34 cellular contexts compared by ENCODE assay signal in genomic region chr7:140006600-140006999, GRCh38.
"Had no signal": no experiment of that assay in that cellular context is flagged by ENCODE, and none has a peak within 500 bp of the region (broad histone marks: within the 10 kb centered on the region; RNA-seq: fewer than 3 reads in every experiment).

No MANE protein-coding gene starts in this region.

- DNase-seq: activated B cell treated with CpG ODN at 0.5 μM for 24 hours; activated CD4-positive, alpha-beta T cell treated with anti-CD3 and anti-CD28 coated beads for 48 hours; activated CD4-positive, alpha-beta T cell treated with anti-CD3 and anti-CD28 coated beads, Interleukin-2, amount 50 U/mL, for 1 hour; activated CD4-positive, alpha-beta T cell treated with anti-CD3 and anti-CD28 coated beads, Interleukin-2, amount 50 U/mL, for 48 hours; activated CD8-positive, alpha-beta memory T cell treated with anti-CD3 and anti-CD28 coated beads, Interleukin-2, amount 10 ng/mL, durations not matched to agents 7 days and 5 days; activated CD8-positive, alpha-beta memory T cell treated with anti-CD3 and anti-CD28 coated beads, Interleukin-2, amount 50 U/mL, for 4 hours; activated CD8-positive, alpha-beta T cell treated with anti-CD3 and anti-CD28 coated beads, Interleukin-2, amount 10 ng/mL, durations not matched to agents 7 days and 5 days; activated gamma-delta T cell treated with Interleukin-2 at 50 U/mL for 16 hours; activated naive CD4-positive, alpha-beta T cell treated with anti-CD3 and anti-CD28 coated beads, Interleukin-2, amount 50 U/mL, for 16 hours; activated naive CD4-positive, alpha-beta T cell treated with Interleukin-2 at 50 U/mL for 16 hours; activated T-cell treated with anti-CD3 and anti-CD28 coated beads, Interleukin-2, amount 50 U/mL, for 1 hour; activated T-cell treated with anti-CD3 and anti-CD28 coated beads, Interleukin-2, amount 50 U/mL, for 48 hours; amniotic stem cell; anterior cingulate cortex; brain microvascular endothelial cell; cortex of kidney; effector CD4-positive, alpha-beta T cell; effector memory CD8-positive, alpha-beta T cell; foreskin keratinocyte; gastrocnemius medialis; T-helper 1 cell; T-helper 17 cell; T1000 had no signal

- H3K4me1 Mint-ChIP-seq: central memory CD8-positive, alpha-beta T cell had no signal

- H3K9me3 Mint-ChIP-seq: activated B cell treated with CpG ODN at 0.5 μM for 24 hours; activated T-helper 1 cell treated with anti-CD3 and anti-CD28 coated beads, Interleukin-12 subunit alpha, Interleukin-12 subunit beta, Interleukin-2, Interleukin-4 antibody, amounts not matched to agents 30 ng/mL and 10 ng/mL and 1 ng/mL, durations not matched to agents 14 hours and 24 hours and 36 hours; activated T-helper 2 cell treated with anti-CD3 and anti-CD28 coated beads, Interferon-gamma antibody, Interleukin-2, Interleukin-4, amounts not matched to agents 10 μg/mL and 5 μg/mL and 100 μg/mL, durations not matched to agents 14 hours and 24 hours and 36 hours; central memory CD8-positive, alpha-beta T cell; effector memory CD8-positive, alpha-beta T cell; T-helper 2 cell treated with Interferon-gamma antibody and Interleukin-4, amounts not matched to agents 5 μg/mL and 100 μg/mL, for 36 hours had no signal

- H3K4me3 ChIP-seq: esophagus muscularis mucosa, gastrocnemius medialis had no signal

- H3K9me3 ChIP-seq: esophagus muscularis mucosa, gastrocnemius medialis had no signal

- FAIRE-seq: astrocyte, bronchial epithelial cell, colon had no signal

- H3K4me1 ChIP-seq: esophagus muscularis mucosa, foreskin keratinocyte, gastrocnemius medialis had no signal

- H3K27ac Mint-ChIP-seq: activated B cell treated with CpG ODN at 0.5 μM for 24 hours; activated CD8-positive, alpha-beta memory T cell treated with anti-CD3 and anti-CD28 coated beads, Interleukin-2, amount 10 ng/mL, durations not matched to agents 7 days and 5 days; activated CD8-positive, alpha-beta T cell treated with anti-CD3 and anti-CD28 coated beads, Interleukin-2, amount 10 ng/mL, durations not matched to agents 7 days and 5 days; activated naive CD8-positive, alpha-beta T cell; activated T-helper 1 cell treated with anti-CD3 and anti-CD28 coated beads, Interleukin-12 subunit alpha, Interleukin-12 subunit beta, Interleukin-2, Interleukin-4 antibody, amounts not matched to agents 30 ng/mL and 10 ng/mL and 1 ng/mL, durations not matched to agents 14 hours and 24 hours and 36 hours; activated T-helper 2 cell treated with anti-CD3 and anti-CD28 coated beads, Interferon-gamma antibody, Interleukin-2, Interleukin-4, amounts not matched to agents 10 μg/mL and 5 μg/mL and 100 μg/mL, durations not matched to agents 14 hours and 24 hours and 36 hours; effector memory CD8-positive, alpha-beta T cell; T-helper 17 cell; T-helper 2 cell treated with Interferon-gamma antibody and Interleukin-4, amounts not matched to agents 5 μg/mL and 100 μg/mL, for 36 hours had no signal

- H3K27me3 Mint-ChIP-seq: activated B cell treated with CpG ODN at 0.5 μM for 24 hours; activated CD8-positive, alpha-beta memory T cell treated with anti-CD3 and anti-CD28 coated beads, Interleukin-2, amount 10 ng/mL, durations not matched to agents 7 days and 5 days; activated naive CD8-positive, alpha-beta T cell; central memory CD8-positive, alpha-beta T cell; T-helper 17 cell had no signal

- H3K36me3 Mint-ChIP-seq: activated CD8-positive, alpha-beta memory T cell treated with anti-CD3 and anti-CD28 coated beads, Interleukin-2, amount 10 ng/mL, durations not matched to agents 7 days and 5 days; activated naive CD8-positive, alpha-beta T cell had no signal

- H3K27me3 ChIP-seq: gastrocnemius medialis had no signal

- H3K27ac ChIP-seq: brain microvascular endothelial cell, esophagus muscularis mucosa, foreskin keratinocyte, gastrocnemius medialis, WERI-Rb-1 had no signal

- ATAC-seq: activated CD4-positive, CD25-positive, alpha-beta regulatory T cell treated with anti-CD3 and anti-CD28 coated beads, Interleukin-2, amount 50 U/mL, for 24 hours; activated CD8-positive, alpha-beta memory T cell treated with anti-CD3 and anti-CD28 coated beads, Interleukin-2, amount 10 ng/mL, durations not matched to agents 7 days and 5 days; activated CD8-positive, alpha-beta T cell treated with anti-CD3 and anti-CD28 coated beads, Interleukin-2, amount 10 ng/mL, durations not matched to agents 7 days and 5 days; effector memory CD8-positive, alpha-beta T cell; gastrocnemius medialis; T-helper 17 cell had no signal

- H3K36me3 ChIP-seq: brain microvascular endothelial cell, esophagus muscularis mucosa, gastrocnemius medialis, WERI-Rb-1 had no signal

- H3K4me3 Mint-ChIP-seq: activated B cell treated with CpG ODN at 0.5 μM for 24 hours; activated CD8-positive, alpha-beta memory T cell treated with anti-CD3 and anti-CD28 coated beads, Interleukin-2, amount 10 ng/mL, durations not matched to agents 7 days and 5 days; activated CD8-positive, alpha-beta T cell treated with anti-CD3 and anti-CD28 coated beads, Interleukin-2, amount 10 ng/mL, durations not matched to agents 7 days and 5 days; activated naive CD8-positive, alpha-beta T cell; activated T-helper 1 cell treated with anti-CD3 and anti-CD28 coated beads, Interleukin-12 subunit alpha, Interleukin-12 subunit beta, Interleukin-2, Interleukin-4 antibody, amounts not matched to agents 30 ng/mL and 10 ng/mL and 1 ng/mL, durations not matched to agents 14 hours and 24 hours and 36 hours; central memory CD8-positive, alpha-beta T cell; effector memory CD8-positive, alpha-beta T cell; T-helper 2 cell treated with Interferon-gamma antibody and Interleukin-4, amounts not matched to agents 5 μg/mL and 100 μg/mL, for 36 hours had no signal
